In genomic region chr2:96159084-96159830, GRCh38 we compare ENCODE assay signal across 14 cellular contexts. TPM values are rescaled to one million over a fixed set of nuclear protein-coding genes. Genes with fewer than 3 reads are reported as not detected.
DNase-seq lines count a peak whose midpoint lies in the region; ATAC-seq, FAIRE-seq and TF ChIP-seq lines count a peak whose summit lies in the region.
"Had no signal": no experiment of that assay in that cellular context is flagged by ENCODE, and none has a peak within 500 bp of the region (broad histone marks: within the 10 kb centered on the region; RNA-seq: fewer than 3 reads in every experiment).

No MANE protein-coding gene starts in this region.

- no peak overlapping the region for H3K27ac ChIP-seq in small intestine (ENCODE audit: low read depth in 1 of 2, low read length in 1 of 2)

- peaks cover 0 to 3% of the 10 kb centered on the region in 2 donors for H3K4me1 ChIP-seq in small intestine (ENCODE audit: control insufficient read depth in 2 of 2, insufficient read depth in 1 of 2, low read depth in 1 of 2, low read length in 1 of 2)

- peaks cover 22% of the 10 kb centered on the region for H3K4me1 Mint-ChIP-seq in mesothelial cell of epicardium
- peaks cover 4% of the 10 kb centered on the region for H3K4me1 Mint-ChIP-seq in endothelial cell (ENCODE audit: unreplicated experiment)

- H3K36me3 ChIP-seq in small intestine (ENCODE audit: control insufficient read depth in 2 of 2, insufficient read depth in 2 of 2, low read length in 2 of 2), result no peaks in the 10 kb centered on the region

- H3K27me3 ChIP-seq in small intestine (ENCODE audit: control insufficient read depth in 2 of 2, insufficient read depth in 2 of 2, low read length in 2 of 2), result no peaks in the 10 kb centered on the region

- FAIRE-seq in urothelium cell line (lab: Jason Lieb, UNC), result peak; percentile 30
- FAIRE-seq in small intestine (lab: Jason Lieb, UNC), result no peak

- H3K9me3 Mint-ChIP-seq in mesothelial cell of epicardium (peaks cover 6% of the 10 kb centered on the region), endothelial cell (ENCODE audit: unreplicated experiment) (no peaks in the 10 kb centered on the region)

- H3K27me3 Mint-ChIP-seq in mesothelial cell of epicardium (ENCODE audit: low read depth), result no peaks in the 10 kb centered on the region
- peaks cover 8% of the 10 kb centered on the region for H3K27me3 Mint-ChIP-seq in endothelial cell (ENCODE audit: unreplicated experiment)

- ATAC-seq in HG03045 (IDR thresholded peaks at IDR 0.05; ENCODE audit: unreplicated experiment), result no peak

- H3K27ac Mint-ChIP-seq in mesothelial cell of epicardium (peak overlapping the region; percentile 7), endothelial cell (ENCODE audit: unreplicated experiment) (no peak overlapping the region)

- 79 to 84% (median 83%) methylated on average over 17 of the region's 17 CpGs for WGBS in small intestine, 3 donors

- H3K9me3 ChIP-seq in small intestine (ENCODE audit: control insufficient read depth, low read depth), result no peaks in the 10 kb centered on the region

- DNase-seq in stimulated activated CD4-positive, alpha-beta T cell treated with anti-CD3 and anti-CD28 coated beads, Interleukin-1b, Interleukin-23, amount 100 ng/mL, for 48 hours, result peak; percentile 73
- DNase-seq in stimulated activated CD4-positive, alpha-beta T cell treated with anti-CD3 and anti-CD28 coated beads, Interleukin-12 subunit alpha, Interleukin-12 subunit beta, amount 100 ng/mL, for 4 hours, result no peak
- peak; percentile 79 to 80 for DNase-seq in activated T-cell treated with anti-CD3 and anti-CD28 coated beads, Interleukin-2, amount 50 U/mL, for 48 hours
- DNase-seq in mesothelial cell of epicardium (ENCODE audit: low spot score in 2 of 2, unreplicated experiment in 2 of 2) (no peak), urothelium cell line (ENCODE audit: low spot score) (no peak), small intestine (no peak), endothelial cell (ENCODE audit: low spot score) (no peak)
- DNase-seq: NCI-H1417 treated with DMSO at 0.1 percent for 48 hours had no signal

- H3K36me3 Mint-ChIP-seq in mesothelial cell of epicardium (no peaks in the 10 kb centered on the region), endothelial cell (ENCODE audit: low read depth, unreplicated experiment) (no peaks in the 10 kb centered on the region)

- H3K4me3 ChIP-seq in small intestine (ENCODE audit: low read depth in 1 of 2, low read length in 2 of 2), result no peak overlapping the region

- H3K4me3 Mint-ChIP-seq in mesothelial cell of epicardium (no peak overlapping the region), endothelial cell (ENCODE audit: unreplicated experiment) (no peak overlapping the region)

- no peak for TF ChIP-seq CTCF in mesothelial cell of epicardium (IDR thresholded peaks at IDR 0.05; ENCODE audit: unreplicated experiment)
- TF ChIP-seq CTCF in endothelial cell (IDR thresholded peaks at IDR 0.05; ENCODE audit: unreplicated experiment), result no peak

RNA-seq across cellular contexts. Expression of gene DUSP2, which starts 14.0 kb away (rescaled TPM):
- total RNA-seq in mesothelial cell of epicardium (38.3 to 42.7 TPM (median 40.6 TPM) in 3 replicates), endothelial cell (ENCODE audit: unreplicated experiment) (not detected)
- polyA plus RNA-seq in small intestine, result 1 to 10 TPM in 2 of 3 donors, under 1 TPM in 1; 0.45 to 5.1 (median 3.0) TPM

RNA-seq across cellular contexts. Expression of gene ASTL, which starts 21.0 kb away (rescaled TPM):
- total RNA-seq in mesothelial cell of epicardium (0.60 to 1.2 TPM (median 1.1 TPM) in 3 replicates), endothelial cell (ENCODE audit: unreplicated experiment) (not detected)
- not detected for polyA plus RNA-seq in small intestine
- total RNA-seq: cerebellum, fibroblast of villous mesenchyme, HT1080, liver, pulmonary artery endothelial cell had no signal
- polyA plus RNA-seq: liver had no signal

RNA-seq across cellular contexts. Expression of gene ADRA2B, which starts 42.9 kb away (rescaled TPM):
- total RNA-seq in mesothelial cell of epicardium (0.51 to 0.63 TPM (median 0.56 TPM) in 3 replicates), endothelial cell (ENCODE audit: unreplicated experiment) (0.46 TPM)
- polyA plus RNA-seq in small intestine, result 1 to 10 TPM in 1 of 3 donors, not detected in 2; 1.5 TPM
- total RNA-seq: cerebellum, fibroblast of villous mesenchyme, HT1080, pulmonary artery endothelial cell had no signal

RNA-seq across cellular contexts. Expression of gene STARD7, which starts 49.4 kb away (rescaled TPM):
- 107 to 109 TPM (median 108 TPM) in 3 replicates for total RNA-seq in mesothelial cell of epicardium
- 10 to 100 TPM; 44.5 to 84.5 (median 48.9) TPM for polyA plus RNA-seq in small intestine
- total RNA-seq in endothelial cell (ENCODE audit: unreplicated experiment), result 83.4 TPM

Comparison
In these comparisons a context has a peak if more than half of its experiments do, and no peak if none do; other contexts are left out.
1. DNase-seq: peak in stimulated activated CD4-positive, alpha-beta T cell treated with anti-CD3 and anti-CD28 coated beads, Interleukin-1b, Interleukin-23, amount 100 ng/mL, for 48 hours (single experiment) and activated T-cell treated with anti-CD3 and anti-CD28 coated beads, Interleukin-2, amount 50 U/mL, for 48 hours (2 of 2); none in stimulated activated CD4-positive, alpha-beta T cell treated with anti-CD3 and anti-CD28 coated beads, Interleukin-12 subunit alpha, Interleukin-12 subunit beta, amount 100 ng/mL, for 4 hours (single experiment), mesothelial cell of epicardium (0 of 2), urothelium cell line (single experiment), small intestine (single experiment) and endothelial cell (single experiment).
2. RNA of gene DUSP2, which starts 14.0 kb away (total RNA-seq): 38.3 to 42.7 TPM in mesothelial cell of epicardium; not detected in endothelial cell (single experiment); every median in the first group is over 10 times any median in the second.